ENCODE assay signal across 1 cellular context in the genomic region with DNA sequence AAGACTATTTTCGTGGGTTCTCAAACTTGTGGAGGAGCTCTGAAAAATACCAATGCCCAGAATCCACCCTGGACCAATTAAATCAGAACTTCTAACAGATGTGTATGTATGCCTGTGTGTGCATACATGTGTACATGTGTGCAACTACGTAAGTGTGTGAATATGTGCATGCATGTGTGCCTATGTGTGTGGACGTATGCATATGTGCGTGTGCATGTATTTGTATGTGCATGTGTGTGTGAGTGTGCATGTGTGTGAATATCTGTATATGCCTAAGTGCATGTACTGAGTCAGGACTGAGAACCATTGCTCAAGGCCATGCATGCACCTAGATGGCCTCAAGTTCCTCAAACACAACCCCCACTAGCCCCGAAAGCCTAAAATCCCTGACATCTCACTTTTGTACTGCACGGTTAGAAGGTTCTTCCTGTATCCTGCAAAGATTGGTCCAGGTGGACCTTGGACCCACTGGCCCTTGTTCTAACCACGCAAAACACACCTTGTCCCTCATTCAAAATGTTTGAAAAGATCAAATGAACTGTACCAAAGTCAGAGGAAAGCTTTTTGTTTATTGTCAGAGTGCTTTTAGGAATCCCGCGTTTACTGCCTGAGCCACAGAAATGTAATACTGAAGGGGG.
TF ChIP-seq lines count a peak whose summit lies in the region.

No MANE protein-coding gene starts in this region.

TF ChIP-seq in WTC11, 78 proteins besides CTCF, POLR2A, EP300 and RAD21 (continued from another document):
- TF ChIP-seq, protein P1, sequence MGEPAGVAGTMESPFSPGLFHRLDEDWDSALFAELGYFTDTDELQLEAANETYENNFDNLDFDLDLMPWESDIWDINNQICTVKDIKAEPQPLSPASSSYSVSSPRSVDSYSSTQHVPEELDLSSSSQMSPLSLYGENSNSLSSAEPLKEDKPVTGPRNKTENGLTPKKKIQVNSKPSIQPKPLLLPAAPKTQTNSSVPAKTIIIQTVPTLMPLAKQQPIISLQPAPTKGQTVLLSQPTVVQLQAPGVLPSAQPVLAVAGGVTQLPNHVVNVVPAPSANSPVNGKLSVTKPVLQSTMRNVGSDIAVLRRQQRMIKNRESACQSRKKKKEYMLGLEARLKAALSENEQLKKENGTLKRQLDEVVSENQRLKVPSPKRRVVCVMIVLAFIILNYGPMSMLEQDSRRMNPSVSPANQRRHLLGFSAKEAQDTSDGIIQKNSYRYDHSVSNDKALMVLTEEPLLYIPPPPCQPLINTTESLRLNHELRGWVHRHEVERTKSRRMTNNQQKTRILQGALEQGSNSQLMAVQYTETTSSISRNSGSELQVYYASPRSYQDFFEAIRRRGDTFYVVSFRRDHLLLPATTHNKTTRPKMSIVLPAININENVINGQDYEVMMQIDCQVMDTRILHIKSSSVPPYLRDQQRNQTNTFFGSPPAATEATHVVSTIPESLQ (CRISPR knock-in tag; IDR thresholded peaks at IDR 0.05), result no peak
- TF ChIP-seq, protein P2, sequence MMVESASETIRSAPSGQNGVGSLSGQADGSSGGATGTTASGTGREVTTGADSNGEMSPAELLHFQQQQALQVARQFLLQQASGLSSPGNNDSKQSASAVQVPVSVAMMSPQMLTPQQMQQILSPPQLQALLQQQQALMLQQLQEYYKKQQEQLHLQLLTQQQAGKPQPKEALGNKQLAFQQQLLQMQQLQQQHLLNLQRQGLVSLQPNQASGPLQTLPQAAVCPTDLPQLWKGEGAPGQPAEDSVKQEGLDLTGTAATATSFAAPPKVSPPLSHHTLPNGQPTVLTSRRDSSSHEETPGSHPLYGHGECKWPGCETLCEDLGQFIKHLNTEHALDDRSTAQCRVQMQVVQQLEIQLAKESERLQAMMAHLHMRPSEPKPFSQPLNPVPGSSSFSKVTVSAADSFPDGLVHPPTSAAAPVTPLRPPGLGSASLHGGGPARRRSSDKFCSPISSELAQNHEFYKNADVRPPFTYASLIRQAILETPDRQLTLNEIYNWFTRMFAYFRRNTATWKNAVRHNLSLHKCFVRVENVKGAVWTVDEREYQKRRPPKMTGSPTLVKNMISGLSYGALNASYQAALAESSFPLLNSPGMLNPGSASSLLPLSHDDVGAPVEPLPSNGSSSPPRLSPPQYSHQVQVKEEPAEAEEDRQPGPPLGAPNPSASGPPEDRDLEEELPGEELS (CRISPR knock-in tag; IDR thresholded peaks at IDR 0.05), result no peak
- TF ChIP-seq, protein P3, sequence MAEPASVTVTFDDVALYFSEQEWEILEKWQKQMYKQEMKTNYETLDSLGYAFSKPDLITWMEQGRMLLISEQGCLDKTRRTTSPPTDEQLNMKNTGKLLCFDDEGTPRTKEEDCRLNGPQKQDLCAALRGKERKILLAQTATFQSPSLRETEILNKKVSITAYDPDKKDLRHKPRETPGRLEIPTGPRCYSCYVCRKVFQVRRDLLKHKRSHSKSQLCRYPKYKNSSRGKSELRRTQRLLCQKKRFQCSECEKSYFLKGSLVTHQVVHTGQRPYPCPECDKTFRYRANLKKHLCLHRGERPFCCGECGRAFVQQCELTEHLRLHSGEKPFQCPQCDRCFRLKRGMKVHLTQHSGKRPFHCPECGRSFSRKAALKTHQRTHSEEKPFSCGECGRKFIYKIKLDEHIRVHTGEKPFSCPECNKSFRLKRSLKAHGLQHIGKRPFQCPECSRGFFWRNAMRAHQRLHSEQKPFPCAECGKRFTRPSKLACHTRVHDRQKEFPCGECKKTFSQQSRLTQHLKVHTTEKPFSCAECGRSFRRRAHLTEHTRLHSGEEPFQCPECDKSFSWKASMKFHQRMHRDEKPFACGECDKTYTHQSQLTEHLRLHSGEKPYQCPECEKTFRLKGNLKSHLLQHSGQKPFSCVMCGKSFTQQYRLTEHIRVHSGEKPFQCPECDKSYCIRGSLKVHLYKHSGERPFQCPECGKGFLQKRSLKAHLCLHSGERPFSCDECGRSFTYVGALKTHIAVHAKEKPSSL (CRISPR knock-in tag; conservative IDR thresholded peaks at IDR 0.05), result no peak
- no peak for TF ChIP-seq OVOL2 (CRISPR knock-in tag; IDR thresholded peaks at IDR 0.05; ENCODE audit: borderline replicate concordance)
- TF ChIP-seq, protein P4, sequence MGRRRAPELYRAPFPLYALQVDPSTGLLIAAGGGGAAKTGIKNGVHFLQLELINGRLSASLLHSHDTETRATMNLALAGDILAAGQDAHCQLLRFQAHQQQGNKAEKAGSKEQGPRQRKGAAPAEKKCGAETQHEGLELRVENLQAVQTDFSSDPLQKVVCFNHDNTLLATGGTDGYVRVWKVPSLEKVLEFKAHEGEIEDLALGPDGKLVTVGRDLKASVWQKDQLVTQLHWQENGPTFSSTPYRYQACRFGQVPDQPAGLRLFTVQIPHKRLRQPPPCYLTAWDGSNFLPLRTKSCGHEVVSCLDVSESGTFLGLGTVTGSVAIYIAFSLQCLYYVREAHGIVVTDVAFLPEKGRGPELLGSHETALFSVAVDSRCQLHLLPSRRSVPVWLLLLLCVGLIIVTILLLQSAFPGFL (CRISPR knock-in tag; IDR thresholded peaks at IDR 0.05; ENCODE audit: borderline replicate concordance), result no peak
- no peak for TF ChIP-seq SP1 (CRISPR knock-in tag; conservative IDR thresholded peaks at IDR 0.05)
- no peak for TF ChIP-seq SMAD4 (CRISPR knock-in tag; IDR thresholded peaks at IDR 0.05)
- TF ChIP-seq, protein P5, sequence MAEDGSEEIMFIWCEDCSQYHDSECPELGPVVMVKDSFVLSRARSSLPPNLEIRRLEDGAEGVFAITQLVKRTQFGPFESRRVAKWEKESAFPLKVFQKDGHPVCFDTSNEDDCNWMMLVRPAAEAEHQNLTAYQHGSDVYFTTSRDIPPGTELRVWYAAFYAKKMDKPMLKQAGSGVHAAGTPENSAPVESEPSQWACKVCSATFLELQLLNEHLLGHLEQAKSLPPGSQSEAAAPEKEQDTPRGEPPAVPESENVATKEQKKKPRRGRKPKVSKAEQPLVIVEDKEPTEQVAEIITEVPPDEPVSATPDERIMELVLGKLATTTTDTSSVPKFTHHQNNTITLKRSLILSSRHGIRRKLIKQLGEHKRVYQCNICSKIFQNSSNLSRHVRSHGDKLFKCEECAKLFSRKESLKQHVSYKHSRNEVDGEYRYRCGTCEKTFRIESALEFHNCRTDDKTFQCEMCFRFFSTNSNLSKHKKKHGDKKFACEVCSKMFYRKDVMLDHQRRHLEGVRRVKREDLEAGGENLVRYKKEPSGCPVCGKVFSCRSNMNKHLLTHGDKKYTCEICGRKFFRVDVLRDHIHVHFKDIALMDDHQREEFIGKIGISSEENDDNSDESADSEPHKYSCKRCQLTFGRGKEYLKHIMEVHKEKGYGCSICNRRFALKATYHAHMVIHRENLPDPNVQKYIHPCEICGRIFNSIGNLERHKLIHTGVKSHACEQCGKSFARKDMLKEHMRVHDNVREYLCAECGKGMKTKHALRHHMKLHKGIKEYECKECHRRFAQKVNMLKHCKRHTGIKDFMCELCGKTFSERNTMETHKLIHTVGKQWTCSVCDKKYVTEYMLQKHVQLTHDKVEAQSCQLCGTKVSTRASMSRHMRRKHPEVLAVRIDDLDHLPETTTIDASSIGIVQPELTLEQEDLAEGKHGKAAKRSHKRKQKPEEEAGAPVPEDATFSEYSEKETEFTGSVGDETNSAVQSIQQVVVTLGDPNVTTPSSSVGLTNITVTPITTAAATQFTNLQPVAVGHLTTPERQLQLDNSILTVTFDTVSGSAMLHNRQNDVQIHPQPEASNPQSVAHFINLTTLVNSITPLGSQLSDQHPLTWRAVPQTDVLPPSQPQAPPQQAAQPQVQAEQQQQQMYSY (CRISPR knock-in tag; IDR thresholded peaks at IDR 0.05), result no peak
- TF ChIP-seq JUN (CRISPR knock-in tag; IDR thresholded peaks at IDR 0.05), result no peak
- TF ChIP-seq, protein P6, sequence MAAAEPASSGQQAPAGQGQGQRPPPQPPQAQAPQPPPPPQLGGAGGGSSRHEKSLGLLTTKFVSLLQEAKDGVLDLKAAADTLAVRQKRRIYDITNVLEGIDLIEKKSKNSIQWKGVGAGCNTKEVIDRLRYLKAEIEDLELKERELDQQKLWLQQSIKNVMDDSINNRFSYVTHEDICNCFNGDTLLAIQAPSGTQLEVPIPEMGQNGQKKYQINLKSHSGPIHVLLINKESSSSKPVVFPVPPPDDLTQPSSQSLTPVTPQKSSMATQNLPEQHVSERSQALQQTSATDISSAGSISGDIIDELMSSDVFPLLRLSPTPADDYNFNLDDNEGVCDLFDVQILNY (CRISPR knock-in tag; IDR thresholded peaks at IDR 0.05), result no peak
- no peak for TF ChIP-seq GABPB1 (CRISPR knock-in tag; IDR thresholded peaks at IDR 0.05)
- TF ChIP-seq ZNF263 (CRISPR knock-in tag; IDR thresholded peaks at IDR 0.05; ENCODE audit: low read depth), result no peak
